21 cellular contexts compared by ENCODE assay signal in genomic region chr7:144474800-144475521, GRCh38.
"Had no signal": no experiment of that assay in that cellular context is flagged by ENCODE, and none has a peak within 500 bp of the region (broad histone marks: within the 10 kb centered on the region; RNA-seq: fewer than 3 reads in every experiment).

No MANE protein-coding gene starts in this region.

- H3K27me3 ChIP-seq: brain microvascular endothelial cell, esophagus squamous epithelium, right atrium auricular region, tibial nerve, vagina had no signal

- H3K4me3 Mint-ChIP-seq: activated naive CD8-positive, alpha-beta T cell treated with anti-CD3 and anti-CD28 coated beads, Interleukin-2, amount 10 ng/mL, durations not matched to agents 7 days and 5 days; activated T-helper 1 cell treated with anti-CD3 and anti-CD28 coated beads, Interleukin-12 subunit alpha, Interleukin-12 subunit beta, Interleukin-2, Interleukin-4 antibody, amounts not matched to agents 30 ng/mL and 10 ng/mL and 1 ng/mL, durations not matched to agents 14 hours and 24 hours and 36 hours; central memory CD8-positive, alpha-beta T cell; natural killer cell treated with Interleukin-12 subunit alpha and Interleukin-12 subunit beta and Interleukin-15 and Interleukin-18, amount 100 ng/mL, for 72 hours had no signal

- DNase-seq: activated CD4-positive, CD25-positive, alpha-beta regulatory T cell treated with anti-CD3 and anti-CD28 coated beads, Interleukin-2, amount 50 U/mL, for 72 hours; activated naive CD4-positive, alpha-beta T cell; activated naive CD8-positive, alpha-beta T cell treated with anti-CD3 and anti-CD28 coated beads, Interleukin-2, amount 10 ng/mL, durations not matched to agents 7 days and 5 days; brain microvascular endothelial cell; cortex of kidney; effector CD8-positive, alpha-beta T cell; esophagus squamous epithelium; hypothalamus; kidney glomerular epithelial cell; left ventricle myocardium superior; mesenchymal stem cell; occipital lobe; stimulated activated CD4-positive, alpha-beta T cell treated with anti-CD3 and anti-CD28 coated beads, Interleukin-2, amount 100 ng/mL, for 48 hours; stimulated activated naive CD4-positive, alpha-beta T cell; substantia nigra had no signal

- ATAC-seq: left ventricle myocardium superior; natural killer cell treated with Interleukin-12 subunit alpha and Interleukin-12 subunit beta and Interleukin-15 and Interleukin-18, amount 100 ng/mL, for 72 hours had no signal

- H3K36me3 Mint-ChIP-seq: activated naive CD8-positive, alpha-beta T cell treated with anti-CD3 and anti-CD28 coated beads, Interleukin-2, amount 10 ng/mL, durations not matched to agents 7 days and 5 days; natural killer cell treated with Interleukin-12 subunit alpha and Interleukin-12 subunit beta and Interleukin-15 and Interleukin-18, amount 100 ng/mL, for 72 hours had no signal

- H3K4me1 ChIP-seq: esophagus squamous epithelium, right atrium auricular region, tibial nerve, vagina had no signal

- H3K27ac ChIP-seq: brain microvascular endothelial cell, esophagus squamous epithelium, right atrium auricular region, tibial nerve, vagina had no signal

- H3K9me3 Mint-ChIP-seq: activated naive CD8-positive, alpha-beta T cell treated with anti-CD3 and anti-CD28 coated beads, Interleukin-2, amount 10 ng/mL, durations not matched to agents 7 days and 5 days; activated T-helper 1 cell treated with anti-CD3 and anti-CD28 coated beads, Interleukin-12 subunit alpha, Interleukin-12 subunit beta, Interleukin-2, Interleukin-4 antibody, amounts not matched to agents 30 ng/mL and 10 ng/mL and 1 ng/mL, durations not matched to agents 14 hours and 24 hours and 36 hours; central memory CD8-positive, alpha-beta T cell; natural killer cell treated with Interleukin-12 subunit alpha and Interleukin-12 subunit beta and Interleukin-15 and Interleukin-18, amount 100 ng/mL, for 72 hours had no signal

- H3K4me1 Mint-ChIP-seq: activated naive CD8-positive, alpha-beta T cell treated with anti-CD3 and anti-CD28 coated beads, Interleukin-2, amount 10 ng/mL, durations not matched to agents 7 days and 5 days; central memory CD8-positive, alpha-beta T cell had no signal

- H3K27me3 Mint-ChIP-seq: activated naive CD8-positive, alpha-beta T cell treated with anti-CD3 and anti-CD28 coated beads, Interleukin-2, amount 10 ng/mL, durations not matched to agents 7 days and 5 days; central memory CD8-positive, alpha-beta T cell; natural killer cell treated with Interleukin-12 subunit alpha and Interleukin-12 subunit beta and Interleukin-15 and Interleukin-18, amount 100 ng/mL, for 72 hours had no signal

- H3K9me3 ChIP-seq: esophagus squamous epithelium, right atrium auricular region, tibial nerve, vagina had no signal

- H3K27ac Mint-ChIP-seq: activated naive CD8-positive, alpha-beta T cell treated with anti-CD3 and anti-CD28 coated beads, Interleukin-2, amount 10 ng/mL, durations not matched to agents 7 days and 5 days; activated T-helper 1 cell treated with anti-CD3 and anti-CD28 coated beads, Interleukin-12 subunit alpha, Interleukin-12 subunit beta, Interleukin-2, Interleukin-4 antibody, amounts not matched to agents 30 ng/mL and 10 ng/mL and 1 ng/mL, durations not matched to agents 14 hours and 24 hours and 36 hours; natural killer cell treated with Interleukin-12 subunit alpha and Interleukin-12 subunit beta and Interleukin-15 and Interleukin-18, amount 100 ng/mL, for 72 hours had no signal

- H3K36me3 ChIP-seq: brain microvascular endothelial cell, esophagus squamous epithelium, right atrium auricular region, tibial nerve, vagina had no signal

- H3K4me3 ChIP-seq: esophagus squamous epithelium, right atrium auricular region, tibial nerve, vagina had no signal
